Comparison of ENCODE assay signal across 9 cellular contexts in the genomic region with DNA sequence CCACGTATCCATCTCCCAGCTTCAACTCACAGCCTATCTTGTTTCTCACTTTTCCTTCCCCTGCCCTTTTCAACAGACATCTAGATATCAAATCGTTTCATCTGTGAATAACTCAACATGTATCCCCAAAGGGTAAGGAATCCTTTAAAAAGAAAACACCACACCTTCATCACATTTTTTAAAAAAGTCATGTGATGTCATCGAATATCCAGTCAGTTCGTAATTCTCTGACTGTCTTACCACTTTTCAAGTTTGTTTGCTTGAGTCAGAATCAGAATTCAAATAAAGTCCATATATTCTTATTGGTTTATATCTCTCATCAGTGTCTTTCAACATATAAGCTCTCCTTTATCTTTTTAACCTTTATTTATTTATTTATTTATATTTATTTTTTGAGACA. TPM values are rescaled to one million over a fixed set of nuclear protein-coding genes. Genes with fewer than 3 reads are reported as not detected.
"Had no signal": no experiment of that assay in that cellular context is flagged by ENCODE, and none has a peak within 500 bp of the region (broad histone marks: within the 10 kb centered on the region; RNA-seq: fewer than 3 reads in every experiment).

No MANE protein-coding gene starts in this region.

- H3K4me3 ChIP-seq: GM12878 had no signal

- FAIRE-seq: G401.6, GM12878, GM12891, GM12892, GM18507, GM19239 had no signal

- ATAC-seq: GM12878 had no signal

- DNase-seq: GDM1, GF-D8 had no signal

RNA-seq across cellular contexts. Expression of gene LONRF2, which starts 5.4 kb away (rescaled TPM):
- total RNA-seq: G401 had no signal
